In the genomic region with DNA sequence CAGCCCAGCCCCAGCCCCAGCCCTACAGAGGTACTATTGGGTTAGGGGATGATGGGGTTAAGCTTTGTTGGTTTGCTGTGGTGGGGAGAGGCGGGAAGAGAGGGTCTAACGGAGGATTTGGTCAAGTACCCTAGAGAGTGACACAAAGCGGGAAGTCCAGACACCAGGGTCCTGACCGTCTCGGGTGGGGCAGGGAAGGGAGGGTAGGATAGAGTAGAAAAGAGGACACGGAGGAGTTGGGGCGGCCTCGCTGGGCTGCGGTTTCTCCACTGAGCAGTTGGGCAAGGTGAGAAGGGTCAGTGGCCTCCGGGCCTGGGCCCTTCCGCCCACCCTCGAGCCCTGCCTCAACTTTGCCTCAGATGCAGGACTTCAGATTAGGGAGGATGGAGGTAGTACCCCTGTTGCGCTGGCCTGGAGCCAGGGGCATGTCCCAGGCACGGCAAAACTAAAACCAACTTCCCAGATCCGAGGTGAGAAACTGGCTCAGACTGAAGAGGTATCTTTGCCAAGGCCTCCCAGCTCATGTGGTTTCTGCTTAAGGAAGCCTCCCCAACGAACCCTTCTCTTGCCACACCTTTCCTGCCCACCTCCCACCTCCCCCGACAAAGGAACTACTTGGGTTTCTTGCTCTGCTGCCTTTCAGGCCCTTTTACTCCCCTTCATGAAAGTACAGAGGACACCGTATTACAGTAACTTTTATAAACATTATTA, we compare ENCODE assay signal across 8 cellular contexts. TPM values are rescaled to one million over a fixed set of nuclear protein-coding genes. Genes with fewer than 3 reads are reported as not detected.
DNase-seq lines count a peak whose midpoint lies in the region; ATAC-seq and TF ChIP-seq lines count a peak whose summit lies in the region.

No MANE protein-coding gene starts in this region.

- intact Hi-C loops in A673 (cut with micrococcal nuclease; ENCODE audit: unreplicated experiment), result no loop called here

- H4K8ac ChIP-seq in trophoblast cell (ENCODE audit: low read depth, low read length), result peak overlapping the region; percentile 86

- peaks cover 32% of the 10 kb centered on the region for H3K79me2 ChIP-seq in GM23338 (replicated peaks; ENCODE audit: insufficient read depth)
- peaks cover 6% of the 10 kb centered on the region for H3K79me2 ChIP-seq in trophoblast cell (ENCODE audit: control insufficient read depth, insufficient read depth, low read length, poor library complexity)

- TSS peak; percentile 29 for BruUV-seq in A673 (replicated peaks; lab: Mats Ljungman, UMichigan)

- H2AFZ ChIP-seq in GM23338, result peak overlapping the region; percentile 8
- peak overlapping the region; percentile 38 for H2AFZ ChIP-seq in trophoblast cell (ENCODE audit: insufficient read depth, low read length, poor library complexity)

- H3K27me3 Mint-ChIP-seq in GM23338 (ENCODE audit: insufficient read depth, low read depth, poor library complexity), result peaks cover 18% of the 10 kb centered on the region

- TF ChIP-seq CTCF in A673 (conservative IDR thresholded peaks at IDR 0.05; ENCODE audit: low read depth, low read length) (no peak), GM23338 (conservative IDR thresholded peaks at IDR 0.05; ENCODE audit: low read depth in 2 of 2) (no peak), VCaP (conservative IDR thresholded peaks at IDR 0.05) (no peak), fibroblast of the aortic adventitia (IDR thresholded peaks at IDR 0.05; ENCODE audit: insufficient read depth, low read length) (no peak)

- peak overlapping the region; percentile 89 for H3K14ac ChIP-seq in trophoblast cell (ENCODE audit: low read length)

- H3K9me3 Mint-ChIP-seq in GM23338, result no peaks in the 10 kb centered on the region

- no peaks in the 10 kb centered on the region for H3K27me3 ChIP-seq in A673 (replicated peaks; ENCODE audit: insufficient read depth, low read depth, low read length, poor library complexity)
- H3K27me3 ChIP-seq in GM23338 (ENCODE audit: insufficient read depth), result peaks cover 4% of the 10 kb centered on the region; the same call in 1 of the 2 replicates
- no peaks in the 10 kb centered on the region for H3K27me3 ChIP-seq in trophoblast cell (ENCODE audit: insufficient read depth, low read length)

- H3K27ac ChIP-seq in A673 (ENCODE audit: low read depth, low read length, poor library complexity, severe bottlenecking) (peak overlapping the region; percentile 76), GM23338 (ENCODE audit: low read depth) (peak overlapping the region; percentile 48; the same call in 1 of the 2 replicates), VCaP (peak overlapping the region; percentile 89), trophoblast cell (ENCODE audit: low read depth, low read length) (no peak overlapping the region)

- POLR2A ChIA-PET in A673 (lab: Charles Lee; ENCODE audit: low non-redundant PET), result interaction anchor here (0.8 kb wide), 1 partner anchor 61 kb away, joined by 3 read pairs; no protein-coding TSS in a partner anchor

- H3K9me2 ChIP-seq in GM23338 (ENCODE audit: insufficient read depth), result no peaks in the 10 kb centered on the region

- peaks cover 21% of the 10 kb centered on the region for H3K4me1 Mint-ChIP-seq in GM23338

- H3K23ac ChIP-seq in trophoblast cell (ENCODE audit: low read length), result peak overlapping the region; percentile 58

- CTCF ChIA-PET in A673 (lab: Charles Lee), result interaction anchor here (0.9 to 1.8 kb wide), 2 partner anchors 22 to 59 kb away, joined by 3 to 9 read pairs; no protein-coding TSS in a partner anchor

- H3K4ac ChIP-seq in trophoblast cell (ENCODE audit: low read depth, low read length), result peak overlapping the region; percentile 87

- peaks cover 13% of the 10 kb centered on the region for H4K20me1 ChIP-seq in GM23338 (replicated peaks; ENCODE audit: insufficient read depth)

- H3K36me3 Mint-ChIP-seq in GM23338 (ENCODE audit: low read depth), result peaks cover 10% of the 10 kb centered on the region; the same call in 2 of the 3 replicates

- peak overlapping the region; percentile 75 for H3K27ac Mint-ChIP-seq in GM23338

- no CpG with 5 or more reads among the region's 18 CpGs for WGBS in trophoblast cell (ENCODE audit: extremely low coverage, insufficient coverage, insufficient read length)

- H3K4me1 ChIP-seq in A673 (ENCODE audit: insufficient read depth, low read length, poor library complexity, severe bottlenecking) (peaks cover 27% of the 10 kb centered on the region), GM23338 (ENCODE audit: insufficient read depth) (peaks cover 9% of the 10 kb centered on the region), trophoblast cell (ENCODE audit: control insufficient read depth in 1 of 2, insufficient read depth in 2 of 2, low read length in 2 of 2) (peaks cover 10 to 15% of the 10 kb centered on the region in 2 experiments)

- peaks cover 7% of the 10 kb centered on the region for H3K79me1 ChIP-seq in trophoblast cell (ENCODE audit: low read length)

- H3K9me3 ChIP-seq in A673 (ENCODE audit: low read depth, low read length, poor library complexity, severe bottlenecking) (no peaks in the 10 kb centered on the region), trophoblast cell (ENCODE audit: insufficient read depth, low read depth, low read length) (peaks cover 2% of the 10 kb centered on the region)

- H3K4me3 ChIP-seq in A673 (ENCODE audit: low read depth, low read length, poor library complexity, severe bottlenecking) (peak overlapping the region; percentile 80), GM23338 (peak overlapping the region; percentile 88), fibroblast of the aortic adventitia (ENCODE audit: low read depth, low read length) (peak overlapping the region; percentile 72), trophoblast cell (ENCODE audit: low read depth, low read length) (peak overlapping the region; percentile 86)

- H3K36me3 ChIP-seq in A673 (ENCODE audit: insufficient read depth, low read length, poor library complexity, severe bottlenecking) (peaks cover 4% of the 10 kb centered on the region), GM23338 (ENCODE audit: insufficient read depth) (peaks cover 12% of the 10 kb centered on the region; the same call in 1 of the 2 replicates), trophoblast cell (ENCODE audit: control insufficient read depth in 1 of 2, insufficient read depth in 2 of 2, low read length in 2 of 2) (peaks cover 5 to 7% of the 10 kb centered on the region in 2 experiments)

- H2BK5ac ChIP-seq in trophoblast cell (ENCODE audit: low read depth, low read length, poor library complexity), result peak overlapping the region; percentile 18

- H3K9ac ChIP-seq in trophoblast cell (ENCODE audit: low read length), result peak overlapping the region; percentile 92

- peak overlapping the region; percentile 75 for H2AK5ac ChIP-seq in trophoblast cell (ENCODE audit: low read length)

- H3K4me2 ChIP-seq in GM23338 (peak overlapping the region; percentile 86), trophoblast cell (ENCODE audit: low read length) (peak overlapping the region; percentile 99)

- DNase-seq in A673 (ENCODE audit: low spot score), result no peak
- DNase-seq in GM23338 (ENCODE audit: low spot score), result peak; percentile 28
- peak; percentile 35 for DNase-seq in fibroblast of the aortic adventitia (ENCODE audit: low read depth)
- peak in 1 of 2 donors; percentile 16 for DNase-seq in trophoblast cell
- DNase-seq in epidermal melanocyte (ENCODE audit: insufficient read length, low spot score), result no peak

- ATAC-seq in GM23338 (peak; percentile 16), HG02571 (IDR thresholded peaks at IDR 0.05; ENCODE audit: unreplicated experiment) (no peak), GM19351 (IDR thresholded peaks at IDR 0.05; ENCODE audit: unreplicated experiment) (no peak)

- H4K12ac ChIP-seq in trophoblast cell (ENCODE audit: low read depth, low read length), result peak overlapping the region; percentile 77

- no peak overlapping the region for H2BK120ac ChIP-seq in trophoblast cell (ENCODE audit: insufficient read depth, low read length, poor library complexity)

- no peaks in the 10 kb centered on the region for H3F3A ChIP-seq in GM23338 (replicated peaks; ENCODE audit: low read depth)

- H3K18ac ChIP-seq in trophoblast cell (ENCODE audit: low read length), result peak overlapping the region; percentile 69

- H4K91ac ChIP-seq in trophoblast cell (ENCODE audit: low read depth, low read length), result peak overlapping the region; percentile 50

- no peak overlapping the region for H2BK12ac ChIP-seq in trophoblast cell (ENCODE audit: low read length)

- H3K4me3 Mint-ChIP-seq in GM23338, result peak overlapping the region; percentile 92

TF ChIP-seq in GM23338, 12 proteins besides CTCF, POLR2A, EP300 and RAD21:
- TF ChIP-seq JUNB (IDR thresholded peaks at IDR 0.05; ENCODE audit: unreplicated experiment), result no peak
- no peak for TF ChIP-seq ZNF331 (CRISPR knock-in tag; IDR thresholded peaks at IDR 0.05; ENCODE audit: low read depth)

RNA-seq across cellular contexts. Expression of a gene that starts 0.6 kb away (rescaled TPM):
- total RNA-seq in A673 (2021) (39.7 and 40.0 TPM in 2 replicates), fibroblast of the aortic adventitia (ENCODE audit: low replicate concordance) (29.3 and 31.9 TPM in 2 replicates)
- total RNA-seq in GM23338 (2014; rRNA removed; shearing (Covaris generic)), result 73.1 and 85.3 TPM in 2 replicates
- polyA plus RNA-seq in GM23338 (2016; fragmentation: Nextera tagmentation; extraction: Ambion mirVana), result 18.9 and 19.0 TPM in 2 replicates
- 18.7 and 18.8 TPM in 2 replicates for polyA plus RNA-seq in trophoblast cell (2013)

RNA-seq across cellular contexts. Expression of a gene that starts 3.0 kb away (rescaled TPM):
- total RNA-seq in A673 (2021) (7.3 and 10.3 TPM in 2 replicates), fibroblast of the aortic adventitia (ENCODE audit: low replicate concordance) (6.8 and 19.0 TPM in 2 replicates)
- 2.4 and 2.7 TPM in 2 replicates for total RNA-seq in GM23338 (2014; rRNA removed; shearing (Covaris generic))
- 1.5 and 2.3 TPM in 2 replicates for polyA plus RNA-seq in GM23338 (2016; fragmentation: Nextera tagmentation; extraction: Ambion mirVana)
- polyA plus RNA-seq in trophoblast cell (2013), result 4.0 and 4.1 TPM in 2 replicates

Comparison
In these comparisons a context has a peak if more than half of its experiments do, and no peak if none do; other contexts are left out.
1. DNase-seq: peak in GM23338 (single experiment) and fibroblast of the aortic adventitia (single experiment); none in A673 (single experiment) and epidermal melanocyte (single experiment).
2. Peak in every context shown above with its lines, with median percentiles within 50 percentile points of each other: H3K4me3 ChIP-seq.